8 cellular contexts compared by ENCODE assay signal in genomic region chr21:25563399-25564116, GRCh38. TPM values are rescaled to one million over a fixed set of nuclear protein-coding genes. Genes with fewer than 3 reads are reported as not detected.
DNase-seq lines count a peak whose midpoint lies in the region; ATAC-seq lines count a peak whose summit lies in the region.

No MANE protein-coding gene starts in this region.

- no peak for DNase-seq in activated CD4-positive, CD25-positive, alpha-beta regulatory T cell (lab: John Stamatoyannopoulos, UW)
- DNase-seq in LHCN-M2 (ENCODE audit: low read depth) (peak; percentile 26), NCI-H128 (lab: John Stamatoyannopoulos, UW; ENCODE audit: unreplicated experiment) (no peak), NCI-H1694 (lab: John Stamatoyannopoulos, UW) (no peak)
- peak; percentile 49 for DNase-seq in activated naive CD4-positive, alpha-beta T cell treated with anti-CD3 and anti-CD28 coated beads, Interleukin-2, amount 50 U/mL, for 16 hours
- peak; percentile 67 for DNase-seq in stimulated activated CD8-positive, alpha-beta memory T cell treated with anti-CD3 and anti-CD28 coated beads, Interleukin-4, amount 100 ng/mL, for 48 hours

- peak; percentile 14 to 17 for ATAC-seq in activated CD4-positive, CD25-positive, alpha-beta regulatory T cell treated with anti-CD3 and anti-CD28 coated beads, Interleukin-2, amount 50 U/mL, for 24 hours
- no peak for ATAC-seq in HG03039 (IDR thresholded peaks at IDR 0.05; ENCODE audit: unreplicated experiment)

RNA-seq across cellular contexts. Expression of gene MRPL39, which starts 43.7 kb away (rescaled TPM):
- 34.6 and 35.0 TPM in 2 replicates for total RNA-seq in LHCN-M2 (2014; rRNA removed)
- 26.8 TPM for polyA plus RNA-seq in LHCN-M2 (2012)

Comparison
In these comparisons a context has a peak if more than half of its experiments do, and no peak if none do; other contexts are left out.
1. DNase-seq: peak in LHCN-M2 (single experiment), activated naive CD4-positive, alpha-beta T cell treated with anti-CD3 and anti-CD28 coated beads, Interleukin-2, amount 50 U/mL, for 16 hours (single experiment) and stimulated activated CD8-positive, alpha-beta memory T cell treated with anti-CD3 and anti-CD28 coated beads, Interleukin-4, amount 100 ng/mL, for 48 hours (single experiment); none in activated CD4-positive, CD25-positive, alpha-beta regulatory T cell (0 of 4), NCI-H128 (single experiment) and NCI-H1694 (single experiment).